Comparison of ENCODE assay signal across 11 cellular contexts in the genomic region with DNA sequence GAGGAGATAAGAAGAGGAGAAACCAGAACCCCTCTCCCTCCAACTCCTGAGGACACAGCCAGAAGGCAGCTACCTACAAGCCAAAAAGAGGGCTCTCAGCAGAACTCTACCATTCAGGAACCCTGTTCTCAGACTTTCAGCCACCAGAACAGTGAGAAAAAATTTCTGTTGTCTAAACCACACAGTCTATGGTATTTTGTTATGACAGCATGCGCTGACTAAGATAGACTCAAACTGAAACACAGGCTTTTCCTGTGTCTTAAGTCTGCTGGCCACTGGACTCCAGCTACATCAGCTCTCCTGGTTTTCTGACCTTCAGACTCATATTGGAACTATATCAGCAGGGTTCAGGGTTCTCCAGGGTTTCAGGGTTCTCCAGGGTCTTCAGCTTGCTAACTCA.
DNase-seq lines count a peak whose midpoint lies in the region; ATAC-seq and TF ChIP-seq lines count a peak whose summit lies in the region.
"Had no signal": no experiment of that assay in that cellular context is flagged by ENCODE, and none has a peak within 500 bp of the region (broad histone marks: within the 10 kb centered on the region; RNA-seq: fewer than 3 reads in every experiment).

No MANE protein-coding gene starts in this region.

- H3K4me1 ChIP-seq in mucosa of descending colon (ENCODE audit: low read depth) = no peaks in the 10 kb centered on the region

- H3K4me1 Mint-ChIP-seq in dendritic cell treated with granulocyte-macrophage colony-stimulating factor and Interleukin-4, amounts not matched to agents 40 ng/mL and 50 ng/mL, for 4 days (ENCODE audit: low read depth) = peaks cover 9% of the 10 kb centered on the region
- H3K4me1 Mint-ChIP-seq in nephron progenitor cell = no peaks in the 10 kb centered on the region

- DNase-seq in GM13977 (ENCODE audit: low spot score) (peak; percentile 29), NCI-H82 treated with DMSO at 0.1 percent for 48 hours (lab: John Stamatoyannopoulos, UW; ENCODE audit: unreplicated experiment) (no peak), cerebellar cortex (ENCODE audit: low spot score) (no peak), nephron progenitor cell (no peak), mucosa of descending colon (no peak)
- DNase-seq: activated CD4-positive, alpha-beta memory T cell treated with anti-CD3 and anti-CD28 coated beads for 36 hours; uterus had no signal

- no peak overlapping the region for H3K4me3 ChIP-seq in mucosa of descending colon
- H3K4me3 ChIP-seq: breast epithelium, uterus had no signal

- H3K4me3 Mint-ChIP-seq in dendritic cell treated with granulocyte-macrophage colony-stimulating factor and Interleukin-4, amounts not matched to agents 40 ng/mL and 50 ng/mL, for 4 days = no peak overlapping the region
- no peak overlapping the region for H3K4me3 Mint-ChIP-seq in nephron progenitor cell
- H3K4me3 Mint-ChIP-seq: activated CD4-positive, alpha-beta memory T cell treated with anti-CD3 and anti-CD28 coated beads for 36 hours had no signal

- ATAC-seq in GM19463 (IDR thresholded peaks at IDR 0.05; ENCODE audit: unreplicated experiment) (peak; percentile 82), HG03103 (IDR thresholded peaks at IDR 0.05; ENCODE audit: low read depth, unreplicated experiment) (peak; percentile 71), mucosa of descending colon (no peak)

- TF ChIP-seq CTCF in GM13977 (IDR thresholded peaks at IDR 0.05; ENCODE audit: extremely low read depth, insufficient read depth, missing control alignments) = no peak
- no peak for TF ChIP-seq CTCF in nephron progenitor cell (IDR thresholded peaks at IDR 0.05)
- TF ChIP-seq CTCF in mucosa of descending colon (IDR thresholded peaks at IDR 0.05) = no peak

- intact Hi-C loops in dendritic cell treated with granulocyte-macrophage colony-stimulating factor and Interleukin-4, amounts not matched to agents 40 ng/mL and 50 ng/mL, for 4 days (cut with micrococcal nuclease) = no loop called here
- intact Hi-C loops in mucosa of descending colon (cut with DNase I, micrococcal nuclease) = no loop called here

- H3K27me3 Mint-ChIP-seq in dendritic cell treated with granulocyte-macrophage colony-stimulating factor and Interleukin-4, amounts not matched to agents 40 ng/mL and 50 ng/mL, for 4 days = no peaks in the 10 kb centered on the region
- no peaks in the 10 kb centered on the region for H3K27me3 Mint-ChIP-seq in nephron progenitor cell (ENCODE audit: low read depth, poor library complexity)
- H3K27me3 Mint-ChIP-seq: activated CD4-positive, alpha-beta memory T cell treated with anti-CD3 and anti-CD28 coated beads for 36 hours had no signal

- H3K27ac Mint-ChIP-seq in dendritic cell treated with granulocyte-macrophage colony-stimulating factor and Interleukin-4, amounts not matched to agents 40 ng/mL and 50 ng/mL, for 4 days = peak overlapping the region; percentile 34
- H3K27ac Mint-ChIP-seq in nephron progenitor cell = no peak overlapping the region
- H3K27ac Mint-ChIP-seq: activated CD4-positive, alpha-beta memory T cell treated with anti-CD3 and anti-CD28 coated beads for 36 hours had no signal

- in situ Hi-C loops in GM13977 (cut with MboI; ENCODE audit: low pct_unique_long_range_greater_than_20kb, low sequenced_read_pairs, unreplicated experiment) = loop anchor here (5.0 kb wide), 1 partner anchor 79 kb away; no protein-coding TSS in a partner anchor

- H3K36me3 ChIP-seq in mucosa of descending colon (ENCODE audit: low read depth) = no peaks in the 10 kb centered on the region
- H3K36me3 ChIP-seq: breast epithelium, uterus had no signal

- H3K9me3 Mint-ChIP-seq in dendritic cell treated with granulocyte-macrophage colony-stimulating factor and Interleukin-4, amounts not matched to agents 40 ng/mL and 50 ng/mL, for 4 days = no peaks in the 10 kb centered on the region
- no peaks in the 10 kb centered on the region for H3K9me3 Mint-ChIP-seq in nephron progenitor cell
- H3K9me3 Mint-ChIP-seq: activated CD4-positive, alpha-beta memory T cell treated with anti-CD3 and anti-CD28 coated beads for 36 hours had no signal

- no peaks in the 10 kb centered on the region for H3K9me3 ChIP-seq in mucosa of descending colon
- H3K9me3 ChIP-seq: breast epithelium, uterus had no signal

- H3K36me3 Mint-ChIP-seq in dendritic cell treated with granulocyte-macrophage colony-stimulating factor and Interleukin-4, amounts not matched to agents 40 ng/mL and 50 ng/mL, for 4 days (ENCODE audit: low read depth) = no peaks in the 10 kb centered on the region
- no peaks in the 10 kb centered on the region for H3K36me3 Mint-ChIP-seq in nephron progenitor cell (ENCODE audit: low read depth)
- H3K36me3 Mint-ChIP-seq: activated CD4-positive, alpha-beta memory T cell treated with anti-CD3 and anti-CD28 coated beads for 36 hours had no signal
